Comparison of ENCODE assay signal across 24 cellular contexts in genomic region chrX:77638397-77638796, GRCh38.
DNase-seq lines count a peak whose midpoint lies in the region; ATAC-seq, FAIRE-seq and TF ChIP-seq lines count a peak whose summit lies in the region.
"Had no signal": no experiment of that assay in that cellular context is flagged by ENCODE, and none has a peak within 500 bp of the region (broad histone marks: within the 10 kb centered on the region; RNA-seq: fewer than 3 reads in every experiment).

No MANE protein-coding gene starts in this region.

- intact Hi-C loops in HepG2 (cut with micrococcal nuclease; ENCODE audit: unreplicated experiment): no loop called here
- intact Hi-C loops in right lobe of liver (cut with DNase I): no loop called here
- intact Hi-C loops in K562 (cut with micrococcal nuclease): no loop called here
- intact Hi-C loops in activated naive CD4-positive, alpha-beta T cell treated with anti-CD3 and anti-CD28 coated beads for 36 hours (cut with micrococcal nuclease): no loop called here

- no peak overlapping the region for H3K4me2 ChIP-seq in HepG2 (ENCODE audit: low read depth, low read length)
- H3K4me2 ChIP-seq in K562 (ENCODE audit: insufficient read depth, low read length): no peak overlapping the region
- H3K4me2 ChIP-seq: BLaER1 treated with 17β-estradiol and CSF1 and Interleukin-3, amounts not matched to agents 10 nM and 100 nM had no signal

- H3K4me3 ChIP-seq in HepG2 (replicated peaks in 1 of 3; ENCODE audit: insufficient read depth in 1 of 3, low read depth in 2 of 3, low read length in 3 of 3): no peak overlapping the region
- no peak overlapping the region for H3K4me3 ChIP-seq in right lobe of liver
- no peak overlapping the region for H3K4me3 ChIP-seq in K562
- H3K4me3 ChIP-seq: BLaER1 treated with 17β-estradiol and CSF1 and Interleukin-3, amounts not matched to agents 10 nM and 100 nM had no signal

- peaks cover 6% of the 10 kb centered on the region for H3K4me1 Mint-ChIP-seq in T-helper 17 cell
- H3K4me1 Mint-ChIP-seq in activated naive CD4-positive, alpha-beta T cell treated with anti-CD3 and anti-CD28 coated beads for 36 hours (ENCODE audit: low read depth): peaks cover 7% of the 10 kb centered on the region

- FAIRE-seq in HepG2 (lab: Jason Lieb, UNC) (no peak), GM12892 (lab: Jason Lieb, UNC) (peak; percentile 14), K562 (lab: Jason Lieb, UNC) (no peak)
- FAIRE-seq: A204.1, D721Med, G401.6, GM12891, GM18507 had no signal

- 94% methylated on average over 7 of the region's 8 CpGs for WGBS in HepG2 (ENCODE audit: low lambda C conversion rate)
- WGBS in right lobe of liver (ENCODE audit: insufficient coverage, low coverage, low lambda C conversion rate, missing lambda C conversion rate): 76% methylated on average over 8 of the region's 8 CpGs
- 51% methylated on average over 6 of the region's 8 CpGs for WGBS in K562 (ENCODE audit: insufficient coverage, low coverage, missing lambda C conversion rate)

- no peak for DNase-seq in HepG2 (ENCODE audit: low spot score)
- no peak for DNase-seq in right lobe of liver
- DNase-seq in GM12892 (ENCODE audit: insufficient read length): no peak
- no peak for DNase-seq in T-helper 17 cell
- no peak for DNase-seq in K562 (ENCODE audit: extremely low read depth in 1 of 4, low spot score in 3 of 4)
- DNase-seq in NCI-H1105 treated with DMSO at 0.1 percent for 48 hours (lab: John Stamatoyannopoulos, UW): no peak
- no peak for DNase-seq in activated naive CD4-positive, alpha-beta T cell treated with anti-CD3 and anti-CD28 coated beads for 36 hours
- DNase-seq in NCI-H526 (lab: John Stamatoyannopoulos, UW): no peak
- DNase-seq: 8988T; AML-193; Caco-2; Calu3; CD4-positive, alpha-beta T cell; CD8-positive, alpha-beta T cell; DMS79 treated with DMSO at 0.1 percent for 48 hours; GF-D8 had no signal

- BruUV-seq in HepG2 (replicated peaks; lab: Mats Ljungman, UMichigan) (no TSS peak), K562 (replicated peaks; lab: Mats Ljungman, UMichigan) (no TSS peak)

- no peaks in the 10 kb centered on the region for H3K9me1 ChIP-seq in K562 (ENCODE audit: control insufficient read depth, insufficient read depth, low read length)

- TF ChIP-seq POLR2A in HepG2 (IDR thresholded peaks at IDR 0.05; ENCODE audit: insufficient read depth in 1 of 2, low read depth in 2 of 2, low read length in 2 of 2) (no peak), right lobe of liver (IDR thresholded peaks at IDR 0.05) (no peak), GM12892 (IDR thresholded peaks at IDR 0.05; ENCODE audit: low read depth, low read length) (no peak), K562 (conservative IDR thresholded peaks at IDR 0.05) (no peak)

- no peaks in the 10 kb centered on the region for H3K27me3 ChIP-seq in HepG2 (ENCODE audit: control insufficient read depth in 1 of 2, insufficient read depth in 2 of 2, low read length in 2 of 2)
- no peaks in the 10 kb centered on the region for H3K27me3 ChIP-seq in right lobe of liver
- no peaks in the 10 kb centered on the region for H3K27me3 ChIP-seq in K562 (ENCODE audit: control insufficient read depth in 2 of 2, insufficient read depth in 2 of 2, low read length in 2 of 2)

- in situ Hi-C loops in HepG2 (cut with HindIII; ENCODE audit: extremely low pct_ligation_motif_present, low pct_unique_long_range_greater_than_20kb) (no loop called here), K562 (cut with MboI) (no loop called here)

- CTCF ChIA-PET in HepG2 (lab: Yijun Ruan, JAX; ENCODE audit: low intra/inter-chr PET ratio, low total read pairs): no interaction called here
- CTCF ChIA-PET in K562 (lab: Yijun Ruan, JAX; ENCODE audit: low intra/inter-chr PET ratio): no interaction called here
- CTCF ChIA-PET in activated naive CD4-positive, alpha-beta T cell treated with anti-CD3 and anti-CD28 coated beads for 36 hours (lab: Charles Lee): no interaction called here

- H3K4me3 Mint-ChIP-seq in T-helper 17 cell: no peak overlapping the region
- H3K4me3 Mint-ChIP-seq in activated naive CD4-positive, alpha-beta T cell treated with anti-CD3 and anti-CD28 coated beads for 36 hours: no peak overlapping the region
- H3K4me3 Mint-ChIP-seq: B cell; CD4-positive, alpha-beta T cell; CD8-positive, alpha-beta T cell had no signal

- no peaks in the 10 kb centered on the region for H3K27me3 Mint-ChIP-seq in T-helper 17 cell
- no peaks in the 10 kb centered on the region for H3K27me3 Mint-ChIP-seq in activated naive CD4-positive, alpha-beta T cell treated with anti-CD3 and anti-CD28 coated beads for 36 hours (ENCODE audit: low read depth)
- H3K27me3 Mint-ChIP-seq: B cell; CD4-positive, alpha-beta T cell had no signal

- H3K36me3 ChIP-seq in HepG2 (replicated peaks in 1 of 2; ENCODE audit: control insufficient read depth in 1 of 2, insufficient read depth in 2 of 2, low read length in 2 of 2) (peaks cover 0 to 7% of the 10 kb centered on the region in 2 experiments; a peak in 2 of 5 replicates), right lobe of liver (no peaks in the 10 kb centered on the region), K562 (ENCODE audit: control insufficient read depth, insufficient read depth, low read length) (peaks cover 3% of the 10 kb centered on the region; the same call in 1 of the 3 replicates)

- POLR2A ChIA-PET in HepG2 (lab: Yijun Ruan, JAX) (no interaction called here), K562 (lab: Yijun Ruan, JAX) (no interaction called here)

- TF ChIP-seq EP300 in HepG2 (IDR thresholded peaks at IDR 0.05; ENCODE audit: low read depth in 2 of 2, low read length in 2 of 2) (no peak), HepG2 (CRISPR knock-in tag; IDR thresholded peaks at IDR 0.05; ENCODE audit: borderline replicate concordance) (no peak), K562 (IDR thresholded peaks at IDR 0.05; ENCODE audit: low read length) (no peak)

- no peak overlapping the region for H2AFZ ChIP-seq in HepG2 (ENCODE audit: low read length)
- H2AFZ ChIP-seq in K562 (ENCODE audit: low read depth, low read length): no peak overlapping the region

- H4K20me1 ChIP-seq in HepG2 (ENCODE audit: insufficient read depth, low read length): no peaks in the 10 kb centered on the region
- H4K20me1 ChIP-seq in K562 (replicated peaks; ENCODE audit: control insufficient read depth, insufficient read depth, low read length): no peaks in the 10 kb centered on the region

- H3K9me3 ChIP-seq in HepG2 (ENCODE audit: low read length): no peaks in the 10 kb centered on the region
- H3K9me3 ChIP-seq in right lobe of liver: no peaks in the 10 kb centered on the region
- H3K9me3 ChIP-seq in T-helper 17 cell (ENCODE audit: control insufficient read depth, low read length, poor library complexity, severe bottlenecking): no peaks in the 10 kb centered on the region
- no peaks in the 10 kb centered on the region for H3K9me3 ChIP-seq in K562 (replicated peaks; ENCODE audit: control insufficient read depth, insufficient read depth, low read depth, low read length)
- H3K9me3 ChIP-seq: Caco-2 had no signal

- no peak for TF ChIP-seq CTCF in HepG2 (CRISPR knock-in tag; IDR thresholded peaks at IDR 0.05)
- TF ChIP-seq CTCF in right lobe of liver (IDR thresholded peaks at IDR 0.05): no peak
- TF ChIP-seq CTCF in K562 (IDR thresholded peaks at IDR 0.05 in 2 of 3, conservative IDR thresholded peaks at IDR 0.05 in 1 of 3; ENCODE audit: insufficient read depth in 2 of 3, low read depth in 1 of 3, low read length in 3 of 3): no peak

- H3K9ac ChIP-seq in HepG2 (ENCODE audit: insufficient read depth, low read depth, low read length) (no peak overlapping the region), K562 (ENCODE audit: insufficient read depth in 1 of 2, low read depth in 2 of 2, low read length in 2 of 2) (no peak overlapping the region)
- H3K9ac ChIP-seq: BLaER1 treated with 17β-estradiol and CSF1 and Interleukin-3, amounts not matched to agents 10 nM and 100 nM had no signal

- H3K27ac Mint-ChIP-seq in T-helper 17 cell: peak overlapping the region; percentile 8
- H3K27ac Mint-ChIP-seq in activated naive CD4-positive, alpha-beta T cell treated with anti-CD3 and anti-CD28 coated beads for 36 hours: no peak overlapping the region
- H3K27ac Mint-ChIP-seq: B cell; CD4-positive, alpha-beta T cell; CD8-positive, alpha-beta T cell had no signal

- ATAC-seq in HepG2 (no peak), right lobe of liver (no peak), T-helper 17 cell (no peak), K562 (no peak)
- ATAC-seq: CD8-positive, alpha-beta T cell had no signal

- H3K36me3 Mint-ChIP-seq in T-helper 17 cell (ENCODE audit: low read depth): peaks cover 4% of the 10 kb centered on the region
- peaks cover 30% of the 10 kb centered on the region for H3K36me3 Mint-ChIP-seq in activated naive CD4-positive, alpha-beta T cell treated with anti-CD3 and anti-CD28 coated beads for 36 hours (ENCODE audit: low read depth)

- H3K4me1 ChIP-seq in HepG2 (ENCODE audit: insufficient read depth, low read length) (no peaks in the 10 kb centered on the region), right lobe of liver (no peaks in the 10 kb centered on the region), K562 (replicated peaks in 1 of 2; ENCODE audit: control insufficient read depth in 2 of 2, insufficient read depth in 2 of 2, low read length in 2 of 2) (no peaks in the 10 kb centered on the region)
- H3K4me1 ChIP-seq: Caco-2 had no signal

- H3K27ac ChIP-seq in HepG2 (ENCODE audit: extremely low read length, insufficient read depth, low read length) (no peak overlapping the region), right lobe of liver (no peak overlapping the region), K562 (ENCODE audit: extremely low read depth, low read depth, low read length) (no peak overlapping the region)
- H3K27ac ChIP-seq: BLaER1 treated with 17β-estradiol and CSF1 and Interleukin-3, amounts not matched to agents 10 nM and 100 nM; C4-2B had no signal

- H3K9me3 Mint-ChIP-seq in activated naive CD4-positive, alpha-beta T cell treated with anti-CD3 and anti-CD28 coated beads for 36 hours: peaks cover 1% of the 10 kb centered on the region
- H3K9me3 Mint-ChIP-seq: CD4-positive, alpha-beta T cell had no signal

- H3K79me2 ChIP-seq in HepG2 (ENCODE audit: insufficient read depth, low read length) (no peaks in the 10 kb centered on the region), K562 (ENCODE audit: control insufficient read depth, insufficient read depth, low read length) (no peaks in the 10 kb centered on the region)

- TF ChIP-seq RAD21 in HepG2 (CRISPR knock-in tag; IDR thresholded peaks at IDR 0.05) (no peak), K562 (CRISPR knock-in tag; conservative IDR thresholded peaks at IDR 0.05 in 1 of 2, IDR thresholded peaks at IDR 0.05 in 1 of 2) (no peak)

TF ChIP-seq in HepG2, 621 proteins besides CTCF, POLR2A, EP300 and RAD21:
- TF ChIP-seq MAFK (conservative IDR thresholded peaks at IDR 0.05 in 1 of 2, IDR thresholded peaks at IDR 0.05 in 1 of 2; ENCODE audit: low read length in 2 of 2): peak; percentile 12 to 36; a peak in 1 of 4 replicates
- no peak for TF ChIP-seq ZNF263 (CRISPR knock-in tag; IDR thresholded peaks at IDR 0.05)
TF ChIP-seq in HepG2: peak in this region for 1.

TF ChIP-seq in K562, 482 proteins besides CTCF, POLR2A, EP300 and RAD21 (continues in another document):
- no peak for TF ChIP-seq CBX8 (IDR thresholded peaks at IDR 0.05; ENCODE audit: borderline replicate concordance, extremely low read depth, low read depth, low read length, poor library complexity, severe bottlenecking)
- TF ChIP-seq C11orf30 (IDR thresholded peaks at IDR 0.05; ENCODE audit: low read depth): 0 out of 2 replicates have a peak, but pooled peaks have one; percentile 18

Comparison
In these comparisons a context has a peak if more than half of its experiments do, and no peak if none do; other contexts are left out.
1. Of the 241 proteins assayed by ChIP-seq in both HepG2 and K562: peak only in HepG2: MAFK; only in K562: none; in both: none; in neither: 240.